ENCODE assay signal across 8 cellular contexts in genomic region chr10:120948889-120949382, GRCh38.
DNase-seq lines count a peak whose midpoint lies in the region; ATAC-seq and TF ChIP-seq lines count a peak whose summit lies in the region.

No MANE protein-coding gene starts in this region.

- peak; percentile 97 for ATAC-seq in GM21381 (IDR thresholded peaks at IDR 0.05; ENCODE audit: unreplicated experiment)

- H3K4me1 ChIP-seq in BLaER1 treated with 17β-estradiol and CSF1 and Interleukin-3, amounts not matched to agents 10 nM and 100 nM: peaks cover 0 to 7% (median 3%) of the 10 kb centered on the region in 10 experiments; a peak in 2 of 20 replicates
- H3K4me1 ChIP-seq in endodermal cell (ENCODE audit: control insufficient read depth, insufficient read depth, low read length): peaks cover 19% of the 10 kb centered on the region

- H3K4me3 Mint-ChIP-seq in endodermal cell: peak overlapping the region; percentile 48

- H3K9me3 Mint-ChIP-seq in endodermal cell: peaks cover 12% of the 10 kb centered on the region

- no peaks in the 10 kb centered on the region for H3K36me3 Mint-ChIP-seq in endodermal cell (ENCODE audit: low read depth)

- H3K27me3 ChIP-seq in BLaER1 treated with 17β-estradiol and CSF1 and Interleukin-3, amounts not matched to agents 10 nM and 100 nM: peaks cover 7 to 56% (median 14%) of the 10 kb centered on the region in 11 experiments; a peak in 18 of 22 replicates
- peaks cover 15% of the 10 kb centered on the region for H3K27me3 ChIP-seq in endodermal cell (ENCODE audit: control insufficient read depth, insufficient read depth, low read length, poor library complexity, severe bottlenecking)

- peak overlapping the region in 6 of 11 experiments; percentile 19 to 63 (median 44); a peak in 7 of 22 replicates for H3K9ac ChIP-seq in BLaER1 treated with 17β-estradiol and CSF1 and Interleukin-3, amounts not matched to agents 10 nM and 100 nM
- H3K9ac ChIP-seq in endodermal cell (ENCODE audit: extremely low read depth, low read length, poor library complexity, severe bottlenecking): no peak overlapping the region

- peak overlapping the region; percentile 55 to 78 (median 68) for H3K4me2 ChIP-seq in BLaER1 treated with 17β-estradiol and CSF1 and Interleukin-3, amounts not matched to agents 10 nM and 100 nM

- H3K27me3 Mint-ChIP-seq in endodermal cell (ENCODE audit: insufficient read depth): peaks cover 53% of the 10 kb centered on the region

- DNase-seq in HuH-7.5 (ENCODE audit: low spot score): peak; percentile 79
- DNase-seq in activated CD8-positive, alpha-beta memory T cell treated with anti-CD3 and anti-CD28 coated beads for 4 hours (ENCODE audit: low read depth in 2 of 2): peak; percentile 13 to 20
- peak; percentile 92 for DNase-seq in endodermal cell
- peak; percentile 74 for DNase-seq in middle frontal gyrus (ENCODE audit: extremely low spot score, low spot score)
- peak; percentile 44 for DNase-seq in stimulated activated CD8-positive, alpha-beta memory T cell treated with anti-CD3 and anti-CD28 coated beads, Interleukin-4, amount 100 ng/mL, for 24 hours (ENCODE audit: low read depth)
- no peak for DNase-seq in SHP77 treated with DMSO at 0.1 percent for 48 hours (lab: John Stamatoyannopoulos, UW)

- 3 to 8% methylated on average over 27 to 42 of the region's 42 CpGs for WGBS in endodermal cell (ENCODE audit: insufficient coverage in 1 of 2, insufficient read length in 1 of 2), 2 experiments

- H3K36me3 ChIP-seq in BLaER1 treated with 17β-estradiol and CSF1 and Interleukin-3, amounts not matched to agents 10 nM and 100 nM: no peaks in the 10 kb centered on the region
- no peaks in the 10 kb centered on the region for H3K36me3 ChIP-seq in endodermal cell (ENCODE audit: control insufficient read depth, insufficient read depth, low read length)

- no peak overlapping the region for H3K27ac Mint-ChIP-seq in endodermal cell

- H3K9me3 ChIP-seq in BLaER1 treated with 17β-estradiol and CSF1 and Interleukin-3, amounts not matched to agents 10 nM and 100 nM (replicated peaks in 1 of 11): peaks cover 19 to 30% (median 23%) of the 10 kb centered on the region in 11 experiments
- peaks cover 9% of the 10 kb centered on the region for H3K9me3 ChIP-seq in endodermal cell (ENCODE audit: control insufficient read depth, low read length)

- peak; percentile 99 for TF ChIP-seq CTCF in endodermal cell (conservative IDR thresholded peaks at IDR 0.05)

- H3K27ac ChIP-seq in BLaER1 treated with 17β-estradiol and CSF1 and Interleukin-3, amounts not matched to agents 10 nM and 100 nM: no peak overlapping the region
- H3K27ac ChIP-seq in endodermal cell (ENCODE audit: low read depth, low read length): no peak overlapping the region

- H3K4me3 ChIP-seq in BLaER1 treated with 17β-estradiol and CSF1 and Interleukin-3, amounts not matched to agents 10 nM and 100 nM: peak overlapping the region; percentile 20 to 61 (median 51); a peak in 18 of 20 replicates
- peak overlapping the region; percentile 79 for H3K4me3 ChIP-seq in endodermal cell (ENCODE audit: low read length)

- H4K20me1 ChIP-seq in BLaER1 treated with 17β-estradiol and CSF1 and Interleukin-3, amounts not matched to agents 10 nM and 100 nM: peaks cover 0 to 6% (median 0%) of the 10 kb centered on the region in 11 experiments; a peak in 1 of 22 replicates

- H3K4me1 Mint-ChIP-seq in endodermal cell: peaks cover 24% of the 10 kb centered on the region
